30 cellular contexts compared by ENCODE assay signal in the genomic region with DNA sequence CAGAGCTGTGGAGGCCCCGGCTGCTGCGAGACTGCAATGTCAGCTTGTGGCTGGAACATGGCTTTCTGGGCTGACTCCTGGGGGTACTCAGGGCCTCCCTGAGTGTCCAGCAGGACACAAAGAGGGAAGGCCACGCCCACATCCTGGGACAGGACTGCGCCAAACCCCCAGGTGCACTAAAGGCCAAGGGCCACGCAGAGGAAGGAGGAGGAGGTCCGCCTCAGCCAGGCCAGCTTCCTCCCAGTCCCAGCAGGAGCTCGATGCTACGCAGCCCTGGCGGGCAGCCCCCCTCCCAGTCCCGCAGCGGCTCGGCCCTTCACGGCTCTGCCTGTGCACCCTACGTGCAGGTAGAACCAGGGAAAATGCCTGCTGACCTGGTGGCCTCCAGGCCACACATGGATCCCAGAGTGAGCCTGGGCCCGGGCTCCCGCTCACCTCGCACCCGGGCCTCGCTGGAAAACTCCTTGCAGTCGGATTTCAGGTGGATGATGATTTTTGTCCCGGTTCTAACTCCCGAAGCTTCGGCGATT.
"Had no signal": no experiment of that assay in that cellular context is flagged by ENCODE, and none has a peak within 500 bp of the region (broad histone marks: within the 10 kb centered on the region; RNA-seq: fewer than 3 reads in every experiment).

No MANE protein-coding gene starts in this region.

- H3K4me2 ChIP-seq: KMS-11 had no signal

- H3K9me3 ChIP-seq: MG63 had no signal

- H3K9me3 Mint-ChIP-seq: activated CD4-positive, alpha-beta memory T cell treated with anti-CD3 and anti-CD28 coated beads, Interleukin-2, amount 10 ng/mL, durations not matched to agents 7 days and 5 days; activated naive CD4-positive, alpha-beta T cell treated with anti-CD3 and anti-CD28 coated beads, Interleukin-2, amount 10 ng/mL, durations not matched to agents 7 days and 5 days; activated naive CD8-positive, alpha-beta T cell treated with anti-CD3 and anti-CD28 coated beads for 36 hours; activated T-cell treated with anti-CD3 and anti-CD28 coated beads, Interleukin-2, amount 50 U/mL, for 72 hours; activated T-helper 2 cell treated with anti-CD3 and anti-CD28 coated beads, Interferon-gamma antibody, Interleukin-2, Interleukin-4, amounts not matched to agents 10 μg/mL and 5 μg/mL and 100 μg/mL, durations not matched to agents 14 hours and 24 hours and 36 hours; T-cell had no signal

- H3K27ac ChIP-seq: brain microvascular endothelial cell, KMS-11, VCaP had no signal

- H3K27me3 Mint-ChIP-seq: activated CD4-positive, alpha-beta memory T cell treated with anti-CD3 and anti-CD28 coated beads, Interleukin-2, amount 10 ng/mL, durations not matched to agents 7 days and 5 days; activated CD4-positive, alpha-beta T cell treated with anti-CD3 and anti-CD28 coated beads for 36 hours; activated naive CD4-positive, alpha-beta T cell treated with anti-CD3 and anti-CD28 coated beads, Interleukin-2, amount 10 ng/mL, durations not matched to agents 7 days and 5 days; activated naive CD8-positive, alpha-beta T cell treated with anti-CD3 and anti-CD28 coated beads for 36 hours; T-cell had no signal

- H3K4me3 ChIP-seq: MG63 had no signal

- H3K4me1 Mint-ChIP-seq: activated CD4-positive, alpha-beta T cell treated with anti-CD3 and anti-CD28 coated beads for 36 hours; activated naive CD8-positive, alpha-beta T cell treated with anti-CD3 and anti-CD28 coated beads for 36 hours had no signal

- H3K27ac Mint-ChIP-seq: activated CD4-positive, alpha-beta memory T cell treated with anti-CD3 and anti-CD28 coated beads, Interleukin-2, amount 10 ng/mL, durations not matched to agents 7 days and 5 days; activated CD4-positive, alpha-beta T cell treated with anti-CD3 and anti-CD28 coated beads for 36 hours; activated naive CD4-positive, alpha-beta T cell treated with anti-CD3 and anti-CD28 coated beads, Interleukin-2, amount 10 ng/mL, durations not matched to agents 7 days and 5 days; activated naive CD8-positive, alpha-beta T cell treated with anti-CD3 and anti-CD28 coated beads for 36 hours; activated T-cell treated with anti-CD3 and anti-CD28 coated beads, Interleukin-2, amount 50 U/mL, for 72 hours; activated T-helper 2 cell treated with anti-CD3 and anti-CD28 coated beads, Interferon-gamma antibody, Interleukin-2, Interleukin-4, amounts not matched to agents 10 μg/mL and 5 μg/mL and 100 μg/mL, durations not matched to agents 14 hours and 24 hours and 36 hours; T-cell had no signal

- H3K9ac ChIP-seq: KMS-11 had no signal

- DNase-seq: activated CD4-positive, alpha-beta memory T cell treated with anti-CD3 and anti-CD28 coated beads, Interleukin-2, amount 10 ng/mL, durations not matched to agents 7 days and 5 days; activated CD4-positive, alpha-beta T cell treated with anti-CD3 and anti-CD28 coated beads for 36 hours; activated CD4-positive, alpha-beta T cell treated with anti-CD3 and anti-CD28 coated beads, Interleukin-2, amount 50 U/mL, for 1 hour; activated CD8-positive, alpha-beta memory T cell treated with anti-CD3 and anti-CD28 coated beads, Interleukin-2, amount 50 U/mL, for 4 hours; activated gamma-delta T cell treated with Interleukin-2 at 50 U/mL for 16 hours; activated naive CD4-positive, alpha-beta T cell treated with anti-CD3 and anti-CD28 coated beads, Interleukin-2, amount 10 ng/mL, durations not matched to agents 7 days and 5 days; activated naive CD8-positive, alpha-beta T cell treated with anti-CD3 and anti-CD28 coated beads for 36 hours; activated T-cell treated with anti-CD3 and anti-CD28 coated beads, Interleukin-2, amount 50 U/mL, for 72 hours; brain microvascular endothelial cell; caudate nucleus; MG63; MV-4-11; NCI-H1092 treated with DMSO at 0.1 percent for 48 hours; NCI-H1417 treated with DMSO at 0.1 percent for 48 hours; NCI-H1694; NCI-H2029; NCI-H2107; NCI-H2171 treated with DMSO at 0.1 percent for 48 hours; NCI-H226; NCI-H526 treated with DMSO at 0.1 percent for 48 hours; NCI-H82; OCI-M1; RPMI8226; SHP77; T-cell; T-helper 2 cell had no signal

- H3K27me3 ChIP-seq: brain microvascular endothelial cell, MG63 had no signal

- ATAC-seq: activated CD4-positive, alpha-beta T cell treated with anti-CD3 and anti-CD28 coated beads for 36 hours; activated T-cell treated with anti-CD3 and anti-CD28 coated beads, Interleukin-2, amount 50 U/mL, for 72 hours; Panc1; T-cell had no signal

- H3K4me3 Mint-ChIP-seq: activated CD4-positive, alpha-beta memory T cell treated with anti-CD3 and anti-CD28 coated beads, Interleukin-2, amount 10 ng/mL, durations not matched to agents 7 days and 5 days; activated CD4-positive, alpha-beta T cell treated with anti-CD3 and anti-CD28 coated beads for 36 hours; activated naive CD4-positive, alpha-beta T cell treated with anti-CD3 and anti-CD28 coated beads, Interleukin-2, amount 10 ng/mL, durations not matched to agents 7 days and 5 days; activated naive CD8-positive, alpha-beta T cell treated with anti-CD3 and anti-CD28 coated beads for 36 hours; activated T-cell treated with anti-CD3 and anti-CD28 coated beads, Interleukin-2, amount 50 U/mL, for 72 hours; T-cell had no signal
